10 cellular contexts compared by ENCODE assay signal in the genomic region with DNA sequence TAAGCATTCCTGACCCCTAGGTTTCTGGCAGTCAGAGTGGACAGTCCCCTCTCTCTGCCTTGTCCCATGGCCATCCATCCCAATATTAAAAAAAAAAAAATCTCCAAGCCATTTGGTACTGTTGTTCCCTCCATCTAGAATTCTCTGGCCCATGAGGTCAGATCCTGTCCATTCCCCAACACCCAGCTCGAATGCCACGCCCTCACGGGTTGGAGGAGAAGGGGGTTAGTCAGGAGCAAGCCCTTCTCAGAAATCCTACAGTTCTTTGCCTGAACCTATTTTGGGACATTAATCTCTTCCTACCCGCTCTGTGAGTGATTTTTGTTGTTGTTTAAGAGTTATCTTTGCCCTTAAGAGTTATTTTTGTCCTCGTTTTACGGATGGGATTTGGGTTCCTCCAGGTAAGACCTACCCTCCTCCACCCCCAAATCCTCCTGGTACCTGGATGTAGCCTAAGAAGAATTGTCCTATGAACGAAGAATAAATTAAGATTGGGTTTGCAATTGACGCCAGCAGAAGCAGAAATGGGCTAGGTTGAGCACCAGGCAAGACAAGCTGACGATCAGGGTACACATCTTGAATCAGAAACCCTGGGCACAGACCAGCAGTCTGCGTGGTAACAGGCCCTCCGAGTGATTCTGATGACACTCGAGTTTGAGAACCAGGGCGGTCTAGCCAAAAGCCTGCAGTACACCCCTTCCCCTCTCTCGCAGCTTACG. TPM values are rescaled to one million over a fixed set of nuclear protein-coding genes. Genes with fewer than 3 reads are reported as not detected.
DNase-seq lines count a peak whose midpoint lies in the region; ATAC-seq and TF ChIP-seq lines count a peak whose summit lies in the region.
"Had no signal": no experiment of that assay in that cellular context is flagged by ENCODE, and none has a peak within 500 bp of the region (broad histone marks: within the 10 kb centered on the region; RNA-seq: fewer than 3 reads in every experiment).

No MANE protein-coding gene starts in this region.

- H3K36me3 Mint-ChIP-seq in CD4-positive, CD25-positive, alpha-beta regulatory T cell: peaks cover 5% of the 10 kb centered on the region

- peak overlapping the region; percentile 44 for H3K4me3 ChIP-seq in CD4-positive, CD25-positive, alpha-beta regulatory T cell (ENCODE audit: low read depth, low read length)
- H3K4me3 ChIP-seq in epithelial cell of proximal tubule (ENCODE audit: low read depth, low read length) (peak overlapping the region; percentile 49), osteoblast (ENCODE audit: insufficient read depth, low read length) (peak overlapping the region; percentile 55), HAP-1 (no peak overlapping the region)

- peaks cover 5 to 80% (median 27%) of the 10 kb centered on the region in 4 donors for H3K4me1 Mint-ChIP-seq in CD4-positive, CD25-positive, alpha-beta regulatory T cell

- no peaks in the 10 kb centered on the region for H3K36me3 ChIP-seq in CD4-positive, CD25-positive, alpha-beta regulatory T cell (ENCODE audit: control insufficient read depth, insufficient read depth, low read length)
- H3K36me3 ChIP-seq in osteoblast (ENCODE audit: insufficient read depth, low read length) (no peaks in the 10 kb centered on the region), HAP-1 (replicated peaks) (no peaks in the 10 kb centered on the region)
- H3K36me3 ChIP-seq: pancreas, upper lobe of right lung had no signal

- H3K27me3 ChIP-seq in CD4-positive, CD25-positive, alpha-beta regulatory T cell (ENCODE audit: control insufficient read depth, insufficient read depth, low read length): peaks cover 20% of the 10 kb centered on the region
- H3K27me3 ChIP-seq in osteoblast (ENCODE audit: insufficient read depth, low read length) (peaks cover 33% of the 10 kb centered on the region), HAP-1 (ENCODE audit: low read depth) (no peaks in the 10 kb centered on the region)
- H3K27me3 ChIP-seq: pancreas had no signal

- H3K9me3 Mint-ChIP-seq in CD4-positive, CD25-positive, alpha-beta regulatory T cell: peaks cover 0 to 5% (median 2%) of the 10 kb centered on the region in 7 donors

- H3K27ac ChIP-seq in CD4-positive, CD25-positive, alpha-beta regulatory T cell (ENCODE audit: insufficient read depth, low read length, poor library complexity, severe bottlenecking): peak overlapping the region; percentile 5
- no peak overlapping the region for H3K27ac ChIP-seq in osteoblast (ENCODE audit: low read depth, low read length)
- H3K27ac ChIP-seq: pancreas, upper lobe of right lung had no signal

- peak; percentile 30 to 37 for ATAC-seq in CD4-positive, CD25-positive, alpha-beta regulatory T cell (ENCODE audit: low read depth in 2 of 2)
- ATAC-seq in SK-N-SH treated with all-trans-retinoic acid at 6 μM for 48 hours (peak; percentile 18; the same call in 1 of the 3 replicates), GM18519 (IDR thresholded peaks at IDR 0.05; ENCODE audit: low FRiP score, unreplicated experiment) (no peak)

- H2AFZ ChIP-seq in osteoblast (ENCODE audit: low read length): peak overlapping the region; percentile 35

- no peaks in the 10 kb centered on the region for H3K79me2 ChIP-seq in osteoblast (ENCODE audit: insufficient read depth, low read length)

- peaks cover 61% of the 10 kb centered on the region for H3K27me3 Mint-ChIP-seq in CD4-positive, CD25-positive, alpha-beta regulatory T cell

- peak in 2 of 3 donors; percentile 14 to 20 for DNase-seq in CD4-positive, CD25-positive, alpha-beta regulatory T cell
- DNase-seq in epithelial cell of proximal tubule (ENCODE audit: low read depth) (no peak), osteoblast (ENCODE audit: insufficient read length, low spot score, missing footprints) (no peak), HAP-1 (ENCODE audit: low spot score in 2 of 2) (no peak), KG1 (lab: John Stamatoyannopoulos, UW) (no peak), NCI-H2029 treated with DMSO at 0.1 percent for 48 hours (lab: John Stamatoyannopoulos, UW) (no peak)
- DNase-seq: upper lobe of right lung had no signal

- H4K20me1 ChIP-seq in osteoblast (ENCODE audit: insufficient read depth, low read length): no peaks in the 10 kb centered on the region

- peak overlapping the region; percentile 84 to 89 (median 87) for H3K4me3 Mint-ChIP-seq in CD4-positive, CD25-positive, alpha-beta regulatory T cell

- H3K9me3 ChIP-seq in CD4-positive, CD25-positive, alpha-beta regulatory T cell (ENCODE audit: control insufficient read depth in 2 of 2, low read length in 2 of 2): no peaks in the 10 kb centered on the region
- no peaks in the 10 kb centered on the region for H3K9me3 ChIP-seq in osteoblast (ENCODE audit: low read depth, low read length)
- H3K9me3 ChIP-seq in HAP-1: no peaks in the 10 kb centered on the region
- H3K9me3 ChIP-seq: pancreas, upper lobe of right lung had no signal

- H3K4me1 ChIP-seq in CD4-positive, CD25-positive, alpha-beta regulatory T cell (ENCODE audit: control insufficient read depth, insufficient read depth, low read length, poor library complexity, severe bottlenecking): peaks cover 15% of the 10 kb centered on the region
- no peaks in the 10 kb centered on the region for H3K4me1 ChIP-seq in osteoblast (ENCODE audit: insufficient read depth, low read length)
- H3K4me1 ChIP-seq in HAP-1: no peaks in the 10 kb centered on the region
- H3K4me1 ChIP-seq: pancreas, upper lobe of right lung had no signal

- TF ChIP-seq CTCF in epithelial cell of proximal tubule (conservative IDR thresholded peaks at IDR 0.05; ENCODE audit: low read depth, low read length) (no peak), osteoblast (IDR thresholded peaks at IDR 0.05; ENCODE audit: extremely low read depth, low read depth, low read length) (no peak)

- H3K4me2 ChIP-seq in osteoblast (ENCODE audit: insufficient read depth, low read length): peak overlapping the region; percentile 55

- H3K27ac Mint-ChIP-seq in CD4-positive, CD25-positive, alpha-beta regulatory T cell: peak overlapping the region; percentile 92 to 97 (median 94)

- in situ Hi-C loops in HAP-1 (cut with MboI; ENCODE audit: low sequenced_read_pairs): no loop called here

TF ChIP-seq in SK-N-SH treated with all-trans-retinoic acid at 6 μM for 48 hours, 23 proteins besides CTCF, POLR2A, EP300 and RAD21:
- no peak for TF ChIP-seq SNAI2 (CRISPR knock-in tag; IDR thresholded peaks at IDR 0.05)
- TF ChIP-seq BACH2 (CRISPR knock-in tag; IDR thresholded peaks at IDR 0.05; ENCODE audit: borderline replicate concordance): no peak
- TF ChIP-seq, protein P1, sequence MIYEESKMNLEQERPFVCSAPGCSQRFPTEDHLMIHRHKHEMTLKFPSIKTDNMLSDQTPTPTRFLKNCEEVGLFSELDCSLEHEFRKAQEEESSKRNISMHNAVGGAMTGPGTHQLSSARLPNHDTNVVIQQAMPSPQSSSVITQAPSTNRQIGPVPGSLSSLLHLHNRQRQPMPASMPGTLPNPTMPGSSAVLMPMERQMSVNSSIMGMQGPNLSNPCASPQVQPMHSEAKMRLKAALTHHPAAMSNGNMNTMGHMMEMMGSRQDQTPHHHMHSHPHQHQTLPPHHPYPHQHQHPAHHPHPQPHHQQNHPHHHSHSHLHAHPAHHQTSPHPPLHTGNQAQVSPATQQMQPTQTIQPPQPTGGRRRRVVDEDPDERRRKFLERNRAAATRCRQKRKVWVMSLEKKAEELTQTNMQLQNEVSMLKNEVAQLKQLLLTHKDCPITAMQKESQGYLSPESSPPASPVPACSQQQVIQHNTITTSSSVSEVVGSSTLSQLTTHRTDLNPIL (CRISPR knock-in tag; IDR thresholded peaks at IDR 0.05; ENCODE audit: low read depth): no peak
TF ChIP-seq in SK-N-SH treated with all-trans-retinoic acid at 6 μM for 48 hours: peak in this region for 0.

RNA-seq across cellular contexts. Expression of a gene that starts 1.0 kb away (rescaled TPM):
- 2.1 TPM for total RNA-seq in CD4-positive, CD25-positive, alpha-beta regulatory T cell
- 10 to 100 TPM in 2 of 4 donors, 1 to 10 TPM in 2; 5.7 to 17.3 (median 10.3) TPM for polyA plus RNA-seq in CD4-positive, CD25-positive, alpha-beta regulatory T cell
- total RNA-seq in epithelial cell of proximal tubule (0.72 and 2.3 TPM in 2 replicates), osteoblast (under 0.01 TPM in 2 replicates)
- total RNA-seq: pancreas, upper lobe of right lung had no signal

RNA-seq across cellular contexts. Expression of a gene that starts 30.0 kb away (rescaled TPM):
- total RNA-seq in CD4-positive, CD25-positive, alpha-beta regulatory T cell: not detected
- not detected for polyA plus RNA-seq in CD4-positive, CD25-positive, alpha-beta regulatory T cell
- not detected in 2 replicates for total RNA-seq in epithelial cell of proximal tubule
- 0.29 TPM in 1 of 2 replicates, not detected in the other for total RNA-seq in osteoblast

Comparison
In these comparisons a context has a peak if more than half of its experiments do, and no peak if none do; other contexts are left out.
1. DNase-seq: peak in CD4-positive, CD25-positive, alpha-beta regulatory T cell (2 of 3); none in epithelial cell of proximal tubule (single experiment), osteoblast (single experiment), HAP-1 (0 of 2), KG1 (single experiment) and NCI-H2029 treated with DMSO at 0.1 percent for 48 hours (single experiment).